ENCODE assay signal across 26 cellular contexts in the genomic region with DNA sequence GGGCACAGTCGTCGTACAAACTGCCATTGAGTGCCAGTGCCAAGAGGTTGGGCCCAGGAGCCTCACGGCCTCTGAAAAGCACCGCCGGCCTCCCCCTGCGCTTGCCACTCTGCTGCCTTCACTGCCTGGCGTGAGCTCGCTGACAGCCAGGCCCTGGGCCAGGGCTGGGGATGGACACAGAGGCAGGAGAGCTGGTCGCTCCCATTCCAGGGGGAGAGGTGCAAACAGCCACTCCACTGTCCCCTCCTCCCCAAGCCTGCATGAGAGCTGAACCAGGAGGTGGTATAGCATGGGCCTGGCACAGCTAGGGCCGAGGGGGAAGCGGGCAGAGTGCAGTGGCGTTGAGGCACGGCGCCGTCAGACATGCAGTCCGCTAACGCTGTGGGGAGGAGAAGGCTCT.
"Had no signal": no experiment of that assay in that cellular context is flagged by ENCODE, and none has a peak within 500 bp of the region (broad histone marks: within the 10 kb centered on the region; RNA-seq: fewer than 3 reads in every experiment).

No MANE protein-coding gene starts in this region.

- H3K27ac ChIP-seq: esophagus muscularis mucosa, foreskin keratinocyte, ovary, vagina, VCaP had no signal

- H3K9me3 ChIP-seq: esophagus muscularis mucosa, ovary, vagina had no signal

- H3K27me3 Mint-ChIP-seq: activated CD4-positive, alpha-beta memory T cell treated with anti-CD3 and anti-CD28 coated beads for 36 hours; activated T-helper 17 cell treated with anti-CD3 and anti-CD28 coated beads, Interleukin-2, amount 50 U/mL, for 72 hours; central memory CD8-positive, alpha-beta T cell had no signal

- H3K9me3 Mint-ChIP-seq: activated CD4-positive, alpha-beta memory T cell treated with anti-CD3 and anti-CD28 coated beads for 36 hours; activated naive CD4-positive, alpha-beta T cell treated with anti-CD3 and anti-CD28 coated beads, Interleukin-2, amount 50 U/mL, for 72 hours; activated T-cell treated with anti-CD3 and anti-CD28 coated beads, Interleukin-2, amount 50 U/mL, for 4 hours; activated T-helper 17 cell treated with anti-CD3 and anti-CD28 coated beads, Interleukin-2, amount 50 U/mL, for 72 hours; central memory CD8-positive, alpha-beta T cell; dendritic cell treated with granulocyte-macrophage colony-stimulating factor and Interleukin-4, amounts not matched to agents 40 ng/mL and 50 ng/mL, for 4 days; endodermal cell; nephron; T-helper 1 cell treated with Interleukin-12 subunit alpha and Interleukin-12 subunit beta and Interleukin-4 antibody, amounts not matched to agents 30 μg/mL and 1 μg/mL, for 36 hours had no signal

- H3K27me3 ChIP-seq: esophagus muscularis mucosa, ovary, vagina had no signal

- H3K4me1 ChIP-seq: foreskin keratinocyte had no signal

- H3K4me3 Mint-ChIP-seq: activated CD4-positive, alpha-beta memory T cell treated with anti-CD3 and anti-CD28 coated beads for 36 hours; activated T-cell treated with anti-CD3 and anti-CD28 coated beads, Interleukin-2, amount 50 U/mL, for 4 hours; activated T-helper 17 cell treated with anti-CD3 and anti-CD28 coated beads, Interleukin-2, amount 50 U/mL, for 72 hours; central memory CD8-positive, alpha-beta T cell; dendritic cell treated with granulocyte-macrophage colony-stimulating factor and Interleukin-4, amounts not matched to agents 40 ng/mL and 50 ng/mL, for 4 days; endodermal cell; nephron; T-helper 1 cell treated with Interleukin-12 subunit alpha and Interleukin-12 subunit beta and Interleukin-4 antibody, amounts not matched to agents 30 μg/mL and 1 μg/mL, for 36 hours had no signal

- H3K36me3 Mint-ChIP-seq: activated CD4-positive, alpha-beta memory T cell treated with anti-CD3 and anti-CD28 coated beads for 36 hours; activated naive CD4-positive, alpha-beta T cell treated with anti-CD3 and anti-CD28 coated beads, Interleukin-2, amount 50 U/mL, for 72 hours had no signal

- ATAC-seq: activated naive CD4-positive, alpha-beta T cell treated with anti-CD3 and anti-CD28 coated beads, Interleukin-2, amount 50 U/mL, for 72 hours; activated T-cell treated with anti-CD3 and anti-CD28 coated beads, Interleukin-2, amount 50 U/mL, for 4 hours; activated T-helper 17 cell treated with anti-CD3 and anti-CD28 coated beads, Interleukin-2, amount 50 U/mL, for 72 hours; foreskin keratinocyte; left lobe of liver had no signal

- DNase-seq: activated CD4-positive, alpha-beta memory T cell treated with anti-CD3 and anti-CD28 coated beads for 36 hours; activated CD4-positive, alpha-beta T cell treated with anti-CD3 and anti-CD28 coated beads for 48 hours; activated gamma-delta T cell treated with Interleukin-2 at 50 U/mL for 16 hours; activated T-cell treated with anti-CD3 and anti-CD28 coated beads, Interleukin-2, amount 50 U/mL, for 4 hours; endodermal cell; foreskin keratinocyte; kidney glomerular epithelial cell; ovary; retina; stimulated activated CD4-positive, alpha-beta T cell treated with anti-CD3 and anti-CD28 coated beads, Interleukin-15, amount 100 ng/mL, for 24 hours; stimulated activated CD4-positive, alpha-beta T cell treated with anti-CD3 and anti-CD28 coated beads, Interleukin-2, amount 100 ng/mL, for 24 hours; stimulated activated naive CD4-positive, alpha-beta T cell treated with Interleukin-2 at 50 U/mL for 16 hours; SW 1271; T-helper 9 cell had no signal

- H3K4me1 Mint-ChIP-seq: activated T-helper 17 cell treated with anti-CD3 and anti-CD28 coated beads, Interleukin-2, amount 50 U/mL, for 72 hours; central memory CD8-positive, alpha-beta T cell had no signal

- H3K36me3 ChIP-seq: esophagus muscularis mucosa, ovary, vagina had no signal

- H3K4me3 ChIP-seq: esophagus muscularis mucosa, lung, ovary, vagina had no signal

- H3K27ac Mint-ChIP-seq: activated CD4-positive, alpha-beta memory T cell treated with anti-CD3 and anti-CD28 coated beads for 36 hours; activated naive CD4-positive, alpha-beta T cell treated with anti-CD3 and anti-CD28 coated beads, Interleukin-2, amount 50 U/mL, for 72 hours; activated T-helper 17 cell treated with anti-CD3 and anti-CD28 coated beads, Interleukin-2, amount 50 U/mL, for 72 hours; dendritic cell treated with granulocyte-macrophage colony-stimulating factor and Interleukin-4, amounts not matched to agents 40 ng/mL and 50 ng/mL, for 4 days; endodermal cell; nephron; progenitor cell of endocrine pancreas; T-helper 1 cell treated with Interleukin-12 subunit alpha and Interleukin-12 subunit beta and Interleukin-4 antibody, amounts not matched to agents 30 μg/mL and 1 μg/mL, for 36 hours had no signal
